In genomic region chr19:45514376-45515051, GRCh38 we compare ENCODE assay signal across 8 cellular contexts. TPM values are rescaled to one million over a fixed set of nuclear protein-coding genes. Genes with fewer than 3 reads are reported as not detected.
DNase-seq lines count a peak whose midpoint lies in the region; ATAC-seq and TF ChIP-seq lines count a peak whose summit lies in the region.

No MANE protein-coding gene starts in this region.

- TF ChIP-seq POLR2A in esophagus squamous epithelium (IDR thresholded peaks at IDR 0.05), result no peak
- TF ChIP-seq POLR2A in gastrocnemius medialis (IDR thresholded peaks at IDR 0.05), result no peak

- DNase-seq in GM20000 (ENCODE audit: low spot score), result peak; percentile 30
- no peak for DNase-seq in RWPE1 (ENCODE audit: low spot score)
- no peak for DNase-seq in esophagus squamous epithelium (lab: John Stamatoyannopoulos, UW)
- no peak for DNase-seq in gastrocnemius medialis
- DNase-seq in SK-N-DZ (ENCODE audit: low spot score), result no peak
- DNase-seq in ureter (ENCODE audit: low spot score), result no peak
- DNase-seq in activated CD8-positive, alpha-beta memory T cell treated with anti-CD3 and anti-CD28 coated beads, Interleukin-2, amount 50 U/mL, for 4 hours, result no peak

- peaks cover 0 to 39% (median 18%) of the 10 kb centered on the region in 3 donors for H3K36me3 ChIP-seq in esophagus squamous epithelium
- peaks cover 0 to 13% of the 10 kb centered on the region in 2 donors for H3K36me3 ChIP-seq in gastrocnemius medialis

- POLR2A ChIA-PET in RWPE1 (lab: Yijun Ruan, JAX; ENCODE audit: low non-redundant PET), result no interaction called here

- ATAC-seq in gastrocnemius medialis (no peak), HG02885 (IDR thresholded peaks at IDR 0.05; ENCODE audit: poor library complexity, unreplicated experiment) (no peak)

- in situ Hi-C loops in gastrocnemius medialis (cut with MboI; ENCODE audit: low sequenced_read_pairs in 4 of 4), result no loop called here

- TF ChIP-seq CTCF in GM20000 (IDR thresholded peaks at IDR 0.05; ENCODE audit: extremely low read depth, missing control alignments), result no peak
- no peak for TF ChIP-seq CTCF in RWPE1 (conservative IDR thresholded peaks at IDR 0.05; ENCODE audit: low read depth)
- no peak for TF ChIP-seq CTCF in esophagus squamous epithelium (IDR thresholded peaks at IDR 0.05)
- no peak for TF ChIP-seq CTCF in gastrocnemius medialis (IDR thresholded peaks at IDR 0.05 in 4 of 5, conservative IDR thresholded peaks at IDR 0.05 in 1 of 5)

- CTCF ChIA-PET in RWPE1 (lab: Yijun Ruan, JAX), result interaction anchor here (0.6 kb wide), 1 partner anchor 99 kb away, joined by 3 read pairs; no protein-coding TSS in a partner anchor

- intact Hi-C loops in esophagus squamous epithelium (cut with DNase I), result no loop called here
- intact Hi-C loops in gastrocnemius medialis (cut with DNase I; ENCODE audit: low total_unique reads), result no loop called here

- H3K4me3 ChIP-seq in esophagus squamous epithelium (peak overlapping the region in 1 of 4 donors; percentile 22), gastrocnemius medialis (no peak overlapping the region)

- H3K27me3 ChIP-seq in esophagus squamous epithelium (no peaks in the 10 kb centered on the region), gastrocnemius medialis (no peaks in the 10 kb centered on the region)

- H3K4me1 ChIP-seq in esophagus squamous epithelium (peaks cover 31 to 70% (median 43%) of the 10 kb centered on the region in 3 donors), gastrocnemius medialis (peaks cover 9 to 44% of the 10 kb centered on the region in 2 donors)

- H3K9me3 ChIP-seq in esophagus squamous epithelium, result no peaks in the 10 kb centered on the region
- no peaks in the 10 kb centered on the region for H3K9me3 ChIP-seq in gastrocnemius medialis

- peak overlapping the region; percentile 92 for H3K27ac ChIP-seq in RWPE1
- peak overlapping the region; percentile 43 to 82 (median 62) for H3K27ac ChIP-seq in esophagus squamous epithelium
- H3K27ac ChIP-seq in gastrocnemius medialis, result peak overlapping the region; percentile 30 to 73 (median 66)

- WGBS in esophagus squamous epithelium, 2 donors, result 0 to 50% methylated on average over 4 to 6 of the region's 13 CpGs

RNA-seq across cellular contexts. Expression of gene VASP, which starts 7.2 kb away (rescaled TPM):
- total RNA-seq in esophagus squamous epithelium, result 10 to 100 TPM; 39.2 to 82.9 (median 52.7) TPM
- 10 to 100 TPM; 10.2 to 18.2 (median 16.4) TPM for total RNA-seq in gastrocnemius medialis
- 20.3 and 20.6 TPM in 2 replicates for polyA plus RNA-seq in SK-N-DZ (2014; cell fraction: cytosol; rRNA removed)
- polyA plus RNA-seq in SK-N-DZ (2014; cell fraction: nucleus; rRNA removed), result 12.5 and 15.2 TPM in 2 replicates
- total RNA-seq in ureter, result 90.1 TPM

RNA-seq across cellular contexts. Expression of gene PPM1N, which starts 16.3 kb away (rescaled TPM):
- 1 to 10 TPM; 1.8 to 6.7 (median 4.0) TPM for total RNA-seq in esophagus squamous epithelium
- total RNA-seq in gastrocnemius medialis, result under 1 TPM in 1 of 4 donors, not detected in 3; 0.76 TPM
- 7.6 and 9.1 TPM in 2 replicates for polyA plus RNA-seq in SK-N-DZ (2014; cell fraction: cytosol; rRNA removed)
- 13.0 and 15.0 TPM in 2 replicates for polyA plus RNA-seq in SK-N-DZ (2014; cell fraction: nucleus; rRNA removed)
- total RNA-seq in ureter, result 1.4 TPM

RNA-seq across cellular contexts. Expression of gene RTN2, which starts 17.7 kb away (rescaled TPM):
- total RNA-seq in esophagus squamous epithelium (1 to 10 TPM; 1.9 to 7.2 (median 4.2) TPM), gastrocnemius medialis (100 to 1,000 TPM in 2 of 4 donors, 10 to 100 TPM in 2; 51.8 to 140 (median 101) TPM), ureter (5.8 TPM)
- 35.2 and 50.4 TPM in 2 replicates for polyA plus RNA-seq in SK-N-DZ (2014; cell fraction: cytosol; rRNA removed)
- 33.0 and 40.4 TPM in 2 replicates for polyA plus RNA-seq in SK-N-DZ (2014; cell fraction: nucleus; rRNA removed)

RNA-seq across cellular contexts. Expression of gene FOSB, which starts 46.7 kb away (rescaled TPM):
- 1 to 10 TPM; 1.7 to 4.6 (median 2.5) TPM for total RNA-seq in esophagus squamous epithelium
- total RNA-seq in gastrocnemius medialis, result 1 to 10 TPM in 2 of 4 donors, under 1 TPM in 1, not detected in 1; 0.17 to 1.8 (median 1.6) TPM
- polyA plus RNA-seq in SK-N-DZ (2014; cell fraction: cytosol; rRNA removed), result not detected in 2 replicates
- not detected in 2 replicates for polyA plus RNA-seq in SK-N-DZ (2014; cell fraction: nucleus; rRNA removed)
- 1.5 TPM for total RNA-seq in ureter
